9 cellular contexts compared by ENCODE assay signal in the genomic region with DNA sequence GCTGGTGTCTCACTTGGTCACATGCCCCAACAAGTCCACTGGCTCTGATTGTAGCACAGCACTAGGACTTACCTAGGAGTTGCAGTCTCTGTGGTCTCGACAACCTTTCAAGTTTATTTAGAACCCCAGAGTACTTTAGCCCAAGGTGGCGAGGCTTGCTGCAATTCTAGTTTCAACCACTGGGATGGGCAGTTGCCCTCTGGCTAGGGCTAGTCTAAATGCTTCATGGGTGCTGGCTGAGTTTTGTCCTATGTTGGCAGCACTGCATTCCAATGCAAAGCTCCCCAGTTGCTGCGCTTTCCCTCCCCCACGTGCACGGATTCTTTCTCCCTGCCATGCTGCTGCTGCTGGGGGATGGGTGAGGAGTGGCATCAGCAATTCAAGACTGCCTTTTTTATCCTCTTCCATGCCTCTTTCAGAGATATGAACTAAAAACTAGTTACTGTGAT.
DNase-seq lines count a peak whose midpoint lies in the region; ATAC-seq and TF ChIP-seq lines count a peak whose summit lies in the region.
"Had no signal": no experiment of that assay in that cellular context is flagged by ENCODE, and none has a peak within 500 bp of the region (broad histone marks: within the 10 kb centered on the region; RNA-seq: fewer than 3 reads in every experiment).

No MANE protein-coding gene starts in this region.

- POLR2A ChIA-PET in A673 (lab: Charles Lee; ENCODE audit: low non-redundant PET), result no interaction called here

- H3K36me3 Mint-ChIP-seq in GM23338 (ENCODE audit: low read depth), result peaks cover 10% of the 10 kb centered on the region; the same call in 2 of the 3 replicates

- H3K4me1 Mint-ChIP-seq in GM23338, result peaks cover 18% of the 10 kb centered on the region
- H3K4me1 Mint-ChIP-seq: activated naive CD4-positive, alpha-beta T cell treated with anti-CD3 and anti-CD28 coated beads, Interleukin-2, amount 50 U/mL, for 24 hours had no signal

- no peaks in the 10 kb centered on the region for H3F3A ChIP-seq in GM23338 (replicated peaks; ENCODE audit: low read depth)

- no peaks in the 10 kb centered on the region for H3K36me3 ChIP-seq in A673 (ENCODE audit: insufficient read depth, low read length, poor library complexity, severe bottlenecking)
- no peaks in the 10 kb centered on the region; the same call in 1 of the 2 replicates for H3K36me3 ChIP-seq in GM23338 (ENCODE audit: insufficient read depth)
- peaks cover 8% of the 10 kb centered on the region for H3K36me3 ChIP-seq in iPS-18a (ENCODE audit: control insufficient read depth, low read depth, low read length)

- H3K27me3 ChIP-seq in A673 (replicated peaks; ENCODE audit: insufficient read depth, low read depth, low read length, poor library complexity) (no peaks in the 10 kb centered on the region), GM23338 (ENCODE audit: insufficient read depth) (no peaks in the 10 kb centered on the region), iPS-18a (ENCODE audit: control insufficient read depth, insufficient read depth, low read length) (no peaks in the 10 kb centered on the region)

- peak overlapping the region; percentile 17; the same call in 2 of the 3 replicates for H3K4me3 Mint-ChIP-seq in GM23338
- H3K4me3 Mint-ChIP-seq: activated naive CD4-positive, alpha-beta T cell treated with anti-CD3 and anti-CD28 coated beads, Interleukin-2, amount 50 U/mL, for 24 hours had no signal

- peaks cover 4% of the 10 kb centered on the region for H3K27me3 Mint-ChIP-seq in GM23338 (ENCODE audit: insufficient read depth, low read depth, poor library complexity)
- H3K27me3 Mint-ChIP-seq: activated naive CD4-positive, alpha-beta T cell treated with anti-CD3 and anti-CD28 coated beads, Interleukin-2, amount 50 U/mL, for 24 hours had no signal

- DNase-seq in A673 (ENCODE audit: low spot score) (peak; percentile 9), GM23338 (ENCODE audit: low spot score) (peak; percentile 95), NCI-H146 treated with DMSO at 0.1 percent for 48 hours (lab: John Stamatoyannopoulos, UW; ENCODE audit: unreplicated experiment) (no peak), NCI-H510A (lab: John Stamatoyannopoulos, UW) (no peak)

- no peaks in the 10 kb centered on the region for H3K9me2 ChIP-seq in GM23338 (ENCODE audit: insufficient read depth)

- peak; percentile 99 for ATAC-seq in GM23338
- ATAC-seq in SK-N-SH treated with all-trans-retinoic acid at 6 μM for 48 hours, result peak; percentile 68
- no peak for ATAC-seq in HG02610 (IDR thresholded peaks at IDR 0.05; ENCODE audit: unreplicated experiment)
- ATAC-seq in GM18861 (IDR thresholded peaks at IDR 0.05; ENCODE audit: unreplicated experiment), result no peak

- H3K9me3 Mint-ChIP-seq in GM23338, result no peaks in the 10 kb centered on the region
- H3K9me3 Mint-ChIP-seq: activated naive CD4-positive, alpha-beta T cell treated with anti-CD3 and anti-CD28 coated beads, Interleukin-2, amount 50 U/mL, for 24 hours had no signal

- no peaks in the 10 kb centered on the region for H4K20me1 ChIP-seq in GM23338 (replicated peaks; ENCODE audit: insufficient read depth)

- peak overlapping the region; percentile 47 for H3K9ac ChIP-seq in iPS-18a (ENCODE audit: low read length)

- BruUV-seq in A673 (replicated peaks; lab: Mats Ljungman, UMichigan), result no TSS peak

- peak; percentile 48 for TF ChIP-seq CTCF in A673 (conservative IDR thresholded peaks at IDR 0.05; ENCODE audit: low read depth, low read length)
- TF ChIP-seq CTCF in GM23338 (conservative IDR thresholded peaks at IDR 0.05; ENCODE audit: low read depth in 2 of 2), result peak; percentile 73 to 76

- no peak overlapping the region for H2AFZ ChIP-seq in GM23338

- H3K27ac ChIP-seq in A673 (ENCODE audit: low read depth, low read length, poor library complexity, severe bottlenecking) (no peak overlapping the region), GM23338 (ENCODE audit: low read depth) (0 out of 2 replicates have a peak overlapping the region, but pooled peaks have one; percentile 12), iPS-18a (ENCODE audit: low read length) (peak overlapping the region; percentile 84)

- H3K79me2 ChIP-seq in GM23338 (replicated peaks; ENCODE audit: insufficient read depth), result no peaks in the 10 kb centered on the region

- no peaks in the 10 kb centered on the region for H3K9me3 ChIP-seq in A673 (ENCODE audit: low read depth, low read length, poor library complexity, severe bottlenecking)
- H3K9me3 ChIP-seq in iPS-18a (ENCODE audit: control insufficient read depth, low read depth, low read length), result no peaks in the 10 kb centered on the region

- CTCF ChIA-PET in A673 (lab: Charles Lee), result no interaction called here

- H3K4me1 ChIP-seq in A673 (ENCODE audit: insufficient read depth, low read length, poor library complexity, severe bottlenecking) (no peaks in the 10 kb centered on the region), GM23338 (ENCODE audit: insufficient read depth) (peaks cover 22% of the 10 kb centered on the region), iPS-18a (ENCODE audit: control insufficient read depth, low read depth, low read length) (peaks cover 22% of the 10 kb centered on the region)

- H3K4me3 ChIP-seq in A673 (ENCODE audit: low read depth, low read length, poor library complexity, severe bottlenecking), result no peak overlapping the region
- no peak overlapping the region for H3K4me3 ChIP-seq in GM23338
- H3K4me3 ChIP-seq in iPS-18a (ENCODE audit: low read length), result peak overlapping the region; percentile 33

- peak overlapping the region; percentile 94 for H3K27ac Mint-ChIP-seq in GM23338
- H3K27ac Mint-ChIP-seq: activated naive CD4-positive, alpha-beta T cell treated with anti-CD3 and anti-CD28 coated beads, Interleukin-2, amount 50 U/mL, for 24 hours had no signal

- peak overlapping the region; percentile 35 for H3K4me2 ChIP-seq in GM23338

- intact Hi-C loops in A673 (cut with micrococcal nuclease; ENCODE audit: unreplicated experiment), result no loop called here

TF ChIP-seq in GM23338, 12 proteins besides CTCF, POLR2A, EP300 and RAD21 (continues in another document):
- no peak for TF ChIP-seq POLR2AphosphoS5 (IDR thresholded peaks at IDR 0.05; ENCODE audit: low read depth)
- TF ChIP-seq CREB1 (CRISPR knock-in tag; IDR thresholded peaks at IDR 0.05; ENCODE audit: low read depth), result peak; percentile 57; the same call in 1 of the 2 replicates
- 0 out of 2 replicates have a peak, but pooled peaks have one; percentile 21 for TF ChIP-seq ZNF331 (CRISPR knock-in tag; IDR thresholded peaks at IDR 0.05; ENCODE audit: low read depth)

TF ChIP-seq in SK-N-SH treated with all-trans-retinoic acid at 6 μM for 48 hours, 23 proteins besides CTCF, POLR2A, EP300 and RAD21:
- TF ChIP-seq BACH2 (CRISPR knock-in tag; IDR thresholded peaks at IDR 0.05; ENCODE audit: borderline replicate concordance), result no peak
- no peak for TF ChIP-seq ISL1 (CRISPR knock-in tag; IDR thresholded peaks at IDR 0.05)
- TF ChIP-seq ZNF565 (CRISPR knock-in tag; conservative IDR thresholded peaks at IDR 0.05; ENCODE audit: low read depth), result no peak
- TF ChIP-seq ZNF8 (CRISPR knock-in tag; IDR thresholded peaks at IDR 0.05), result no peak
- TF ChIP-seq ESRRG (CRISPR knock-in tag; IDR thresholded peaks at IDR 0.05), result no peak
- TF ChIP-seq ZNF70 (CRISPR knock-in tag; IDR thresholded peaks at IDR 0.05), result no peak

Comparison
In these comparisons a context has a peak if more than half of its experiments do, and no peak if none do; other contexts are left out.
1. DNase-seq: peak in A673 (single experiment) and GM23338 (single experiment); none in NCI-H146 treated with DMSO at 0.1 percent for 48 hours (single experiment) and NCI-H510A (single experiment).
2. ATAC-seq: peak in GM23338 (single experiment) and SK-N-SH treated with all-trans-retinoic acid at 6 μM for 48 hours (single experiment); none in HG02610 (single experiment) and GM18861 (single experiment).